1 cellular context compared by ENCODE assay signal in the genomic region with DNA sequence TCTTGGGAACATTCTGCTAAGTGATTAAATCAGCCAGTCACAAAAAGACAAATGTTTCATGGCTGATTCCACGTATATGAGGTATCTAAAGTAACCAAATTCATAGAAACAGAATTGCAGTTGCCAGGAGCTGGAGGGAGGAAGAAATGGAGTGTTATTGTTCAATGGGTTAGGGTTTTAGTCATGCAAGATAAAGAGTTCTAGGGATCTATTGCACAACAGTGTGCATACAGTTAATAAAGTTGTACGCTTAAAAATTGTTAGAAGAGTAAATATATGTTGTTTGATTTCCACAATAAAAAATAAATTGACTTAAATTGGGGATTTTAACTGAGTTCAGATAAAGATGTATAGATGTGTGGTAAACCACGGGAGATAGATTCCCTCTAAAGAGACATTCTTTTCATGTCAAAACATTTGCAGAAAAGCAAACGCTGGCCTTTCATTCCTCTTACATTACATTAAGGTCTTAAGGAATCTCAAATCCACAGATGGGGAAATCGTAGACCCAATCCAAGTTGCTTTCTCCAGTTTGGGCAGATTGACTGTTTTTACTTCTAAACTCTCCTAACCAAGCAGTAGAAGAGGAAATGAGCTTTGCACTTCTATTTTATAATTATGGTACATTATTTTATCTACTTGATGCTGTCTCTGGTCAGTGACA.
TF ChIP-seq lines count a peak whose summit lies in the region.

No MANE protein-coding gene starts in this region.

TF ChIP-seq in HepG2, 621 proteins besides CTCF, POLR2A, EP300 and RAD21:
- TF ChIP-seq ZBTB7B (CRISPR knock-in tag; IDR thresholded peaks at IDR 0.05) (no peak), DNMT1 (CRISPR knock-in tag; IDR thresholded peaks at IDR 0.05) (no peak), ZNF644 (CRISPR knock-in tag; IDR thresholded peaks at IDR 0.05; ENCODE audit: low read depth) (no peak), CEBPB (IDR thresholded peaks at IDR 0.05; ENCODE audit: borderline replicate concordance, low read depth, low read length) (peak; percentile 69; the same call in 1 of the 2 replicates), MTA1 (CRISPR knock-in tag; IDR thresholded peaks at IDR 0.05; ENCODE audit: borderline replicate concordance) (no peak)
